8 cellular contexts compared by ENCODE assay signal in genomic region chr5:157471709-157472108, GRCh38. TPM values are rescaled to one million over a fixed set of nuclear protein-coding genes. Genes with fewer than 3 reads are reported as not detected.
DNase-seq lines count a peak whose midpoint lies in the region; ATAC-seq and TF ChIP-seq lines count a peak whose summit lies in the region.

No MANE protein-coding gene starts in this region.

- H3K4me3 ChIP-seq in KMS-11 (IDR thresholded peaks at IDR 0.05; ENCODE audit: insufficient read depth, low read depth, low read length) (no peak overlapping the region), adipocyte (ENCODE audit: low read length) (no peak overlapping the region), gastrocnemius medialis (no peak overlapping the region)

- peaks cover 18% of the 10 kb centered on the region for H3K36me3 Mint-ChIP-seq in activated CD4-positive, alpha-beta T cell treated with anti-CD3 and anti-CD28 coated beads for 36 hours (ENCODE audit: low read depth)

- POLR2A ChIA-PET in activated CD4-positive, alpha-beta T cell treated with anti-CD3 and anti-CD28 coated beads for 36 hours (lab: Charles Lee), result no interaction called here

- H3K27ac Mint-ChIP-seq in activated CD4-positive, alpha-beta T cell treated with anti-CD3 and anti-CD28 coated beads for 36 hours, result no peak overlapping the region

- peak; percentile 49 for DNase-seq in activated CD4-positive, alpha-beta T cell treated with anti-CD3 and anti-CD28 coated beads for 36 hours
- DNase-seq in activated CD4-positive, alpha-beta T cell treated with anti-CD3 and anti-CD28 coated beads, Interleukin-2, amount 50 U/mL, for 1 hour, result no peak
- peak; percentile 61 for DNase-seq in adipocyte (ENCODE audit: low read depth)
- no peak for DNase-seq in left lobe of liver (ENCODE audit: low spot score)
- no peak for DNase-seq in NCI-H146 treated with DMSO at 0.1 percent for 48 hours (lab: John Stamatoyannopoulos, UW; ENCODE audit: unreplicated experiment)
- no peak for DNase-seq in gastrocnemius medialis

- H3K9me3 ChIP-seq in adipocyte (ENCODE audit: control insufficient read depth, low read length), result no peaks in the 10 kb centered on the region
- no peaks in the 10 kb centered on the region for H3K9me3 ChIP-seq in gastrocnemius medialis

- no peaks in the 10 kb centered on the region for H3K27me3 ChIP-seq in KMS-11 (ENCODE audit: insufficient read depth, low read depth)
- no peaks in the 10 kb centered on the region for H3K27me3 ChIP-seq in adipocyte (replicated peaks; ENCODE audit: control insufficient read depth, insufficient read depth, low read length)
- H3K27me3 ChIP-seq in gastrocnemius medialis, result no peaks in the 10 kb centered on the region

- no peaks in the 10 kb centered on the region for H3K79me2 ChIP-seq in KMS-11 (ENCODE audit: insufficient read depth, low read depth)

- no peak overlapping the region for H3K27ac ChIP-seq in KMS-11
- no peak overlapping the region for H3K27ac ChIP-seq in gastrocnemius medialis

- intact Hi-C loops in activated CD4-positive, alpha-beta T cell treated with anti-CD3 and anti-CD28 coated beads for 36 hours (cut with DNase I, micrococcal nuclease), result loop anchor here (1.0 to 5.0 kb wide), 2 partner anchors 39 to 324 kb away; no protein-coding TSS in a partner anchor
- intact Hi-C loops in gastrocnemius medialis (cut with DNase I; ENCODE audit: low total_unique reads), result no loop called here

- H3K4me3 Mint-ChIP-seq in activated CD4-positive, alpha-beta T cell treated with anti-CD3 and anti-CD28 coated beads for 36 hours, result no peak overlapping the region

- no peak overlapping the region for H2AFZ ChIP-seq in KMS-11 (ENCODE audit: low read depth)

- TF ChIP-seq CTCF in KMS-11 (conservative IDR thresholded peaks at IDR 0.05; ENCODE audit: low read depth, low read length), result peak; percentile 68
- TF ChIP-seq CTCF in gastrocnemius medialis (IDR thresholded peaks at IDR 0.05 in 4 of 5, conservative IDR thresholded peaks at IDR 0.05 in 1 of 5), result peak in 2 of 5 experiments; percentile 28 to 30

- no peaks in the 10 kb centered on the region for H3K27me3 Mint-ChIP-seq in activated CD4-positive, alpha-beta T cell treated with anti-CD3 and anti-CD28 coated beads for 36 hours

- CTCF ChIA-PET in activated CD4-positive, alpha-beta T cell treated with anti-CD3 and anti-CD28 coated beads for 36 hours (lab: Charles Lee), result interaction anchor here (0.6 to 5.6 kb wide), 27 partner anchors 9 to 473 kb away, joined by 3 to 66 read pairs (median 3); partner anchors contain the start of genes LSM11 and NIPAL4

- TF ChIP-seq POLR2A in gastrocnemius medialis (IDR thresholded peaks at IDR 0.05), result no peak

- H3K9ac ChIP-seq in KMS-11, result no peak overlapping the region
- H3K9ac ChIP-seq in adipocyte (ENCODE audit: low read length), result no peak overlapping the region

- H3K4me2 ChIP-seq in KMS-11, result no peak overlapping the region

- H4K20me1 ChIP-seq in KMS-11 (ENCODE audit: insufficient read depth), result no peaks in the 10 kb centered on the region

- H3K4me1 Mint-ChIP-seq in activated CD4-positive, alpha-beta T cell treated with anti-CD3 and anti-CD28 coated beads for 36 hours, result no peaks in the 10 kb centered on the region

- peak; percentile 58 for ATAC-seq in activated CD4-positive, alpha-beta T cell treated with anti-CD3 and anti-CD28 coated beads for 36 hours
- peak; percentile 51 for ATAC-seq in left lobe of liver
- no peak for ATAC-seq in HG03175 (IDR thresholded peaks at IDR 0.05; ENCODE audit: unreplicated experiment)
- ATAC-seq in gastrocnemius medialis, result no peak

- H3K36me3 ChIP-seq in KMS-11 (ENCODE audit: insufficient read depth) (no peaks in the 10 kb centered on the region), adipocyte (ENCODE audit: control insufficient read depth, insufficient read depth, low read length, severe bottlenecking) (no peaks in the 10 kb centered on the region), gastrocnemius medialis (no peaks in the 10 kb centered on the region)

- H3K4me1 ChIP-seq in KMS-11 (ENCODE audit: low read depth, poor library complexity, severe bottlenecking) (no peaks in the 10 kb centered on the region), adipocyte (ENCODE audit: control insufficient read depth, insufficient read depth, low read length) (peaks cover 5% of the 10 kb centered on the region), gastrocnemius medialis (peaks cover 6 to 12% of the 10 kb centered on the region in 2 donors)

- H3K9me3 Mint-ChIP-seq in activated CD4-positive, alpha-beta T cell treated with anti-CD3 and anti-CD28 coated beads for 36 hours (ENCODE audit: low read depth), result no peaks in the 10 kb centered on the region

- in situ Hi-C loops in gastrocnemius medialis (cut with MboI; ENCODE audit: low sequenced_read_pairs in 4 of 4), result loop anchor here in 3 of 4 donors (10.0 kb wide), 3 partner anchors 137 to 217 kb away; no protein-coding TSS in a partner anchor

RNA-seq across cellular contexts. Expression of gene NIPAL4, which starts 11.7 kb away (rescaled TPM):
- 1 to 10 TPM; 3.5 to 3.7 TPM for total RNA-seq in activated CD4-positive, alpha-beta T cell treated with anti-CD3 and anti-CD28 coated beads for 36 hours
- not detected for total RNA-seq in left lobe of liver
- total RNA-seq in gastrocnemius medialis, result 1 to 10 TPM in 1 of 4 donors, not detected in 3; 1.5 TPM

Comparison
In these comparisons a context has a peak if more than half of its experiments do, and no peak if none do; other contexts are left out.
1. DNase-seq: peak in activated CD4-positive, alpha-beta T cell treated with anti-CD3 and anti-CD28 coated beads for 36 hours (single experiment) and adipocyte (single experiment); none in activated CD4-positive, alpha-beta T cell treated with anti-CD3 and anti-CD28 coated beads, Interleukin-2, amount 50 U/mL, for 1 hour (single experiment), left lobe of liver (single experiment), NCI-H146 treated with DMSO at 0.1 percent for 48 hours (single experiment) and gastrocnemius medialis (0 of 2).
2. ATAC-seq: peak in activated CD4-positive, alpha-beta T cell treated with anti-CD3 and anti-CD28 coated beads for 36 hours (single experiment) and left lobe of liver (single experiment); none in HG03175 (single experiment) and gastrocnemius medialis (0 of 2).